ENCODE assay signal across 21 cellular contexts in the genomic region with DNA sequence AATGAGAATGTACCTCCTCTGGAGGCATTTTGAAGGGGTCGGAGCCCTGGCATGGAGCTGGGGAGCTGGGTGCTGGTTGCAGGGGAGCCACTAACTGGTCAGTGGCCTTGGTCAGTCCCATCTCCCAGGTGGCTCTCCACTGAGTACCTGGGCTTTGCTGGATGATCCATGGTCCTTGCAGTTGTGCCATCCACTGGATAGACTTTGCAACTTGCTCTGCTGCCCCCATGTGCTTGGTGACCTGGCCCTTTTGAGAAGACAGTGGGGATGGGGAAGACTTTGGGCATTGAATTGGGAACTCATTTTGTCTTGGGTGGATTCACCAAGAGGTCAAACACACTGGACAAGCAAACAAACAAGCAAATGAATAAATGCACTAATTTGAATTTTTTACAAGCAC.
"Had no signal": no experiment of that assay in that cellular context is flagged by ENCODE, and none has a peak within 500 bp of the region (broad histone marks: within the 10 kb centered on the region; RNA-seq: fewer than 3 reads in every experiment).

No MANE protein-coding gene starts in this region.

- FAIRE-seq: HTR-8/SVneo had no signal

- ATAC-seq: Panc1, PC-3 had no signal

- DNase-seq: KBM-7, MV-4-11, NCI-H1048, NCI-H1105, NCI-H1417, NCI-H1436 treated with DMSO at 0.1 percent for 48 hours, NCI-H1694, NCI-H187 treated with DMSO at 0.1 percent for 48 hours, NCI-H2081, NCI-H2107, NCI-H2227 treated with DMSO at 0.1 percent for 48 hours, NCI-H524, NCI-H526 treated with DMSO at 0.1 percent for 48 hours, NCI-H774, PC-3, SHP77 had no signal

- H3K27ac ChIP-seq: HL-60, RWPE1, SK-N-MC had no signal

- H3K4me3 ChIP-seq: SK-N-MC had no signal
